In genomic region chr9:97811534-97812246, GRCh38 we compare ENCODE assay signal across 16 cellular contexts. TPM values are rescaled to one million over a fixed set of nuclear protein-coding genes. Genes with fewer than 3 reads are reported as not detected.
A peak's percentile ranks its signal among the peaks of the same experiment; 100 is the strongest.
DNase-seq lines count a peak whose midpoint lies in the region; ATAC-seq, FAIRE-seq and TF ChIP-seq lines count a peak whose summit lies in the region.
"Had no signal": no experiment of that assay in that cellular context is flagged by ENCODE, and none has a peak within 500 bp of the region (broad histone marks: within the 10 kb centered on the region; RNA-seq: fewer than 3 reads in every experiment).

No MANE protein-coding gene starts in this region.

- DNase-seq in stimulated activated naive CD8-positive, alpha-beta T cell treated with anti-CD3 and anti-CD28 coated beads, Interleukin-15, Interleukin-2, amounts not matched to agents 100 U/mL and 50 U/mL, for 24 hours = no peak
- DNase-seq in stimulated activated naive CD8-positive, alpha-beta T cell treated with anti-CD3 and anti-CD28 coated beads, Interleukin-15, amount 100 ng/mL, for 72 hours = no peak
- DNase-seq in RWPE1 (ENCODE audit: low spot score) (peak; percentile 71), fibroblast of lung (ENCODE audit: low read depth in 2 of 2) (peak; percentile 2 to 71), urothelium cell line (ENCODE audit: low spot score) (peak; percentile 83), NCI-H526 (lab: John Stamatoyannopoulos, UW) (no peak)
- no peak for DNase-seq in NK-92 treated with Interleukin-12 subunit alpha and Interleukin-12 subunit beta, amount 100 ng/mL, for 24 hours (lab: John Stamatoyannopoulos, UW)
- DNase-seq: activated CD8-positive, alpha-beta memory T cell treated with anti-CD3 and anti-CD28 coated beads for 24 hours; effector CD8-positive, alpha-beta T cell; naive B cell; NCI-H2029; T-helper 2 cell had no signal

- H4K20me1 ChIP-seq in fibroblast of lung (ENCODE audit: control insufficient read depth, extremely low read depth, insufficient read depth, low read length) = no peaks in the 10 kb centered on the region

- H3K4me3 ChIP-seq in fibroblast of lung (replicated peaks in 1 of 4; ENCODE audit: control extremely low read depth in 1 of 4, insufficient read depth in 1 of 4, low read depth in 3 of 4, low read length in 4 of 4) = no peak overlapping the region
- H3K4me3 ChIP-seq: skin epidermis had no signal

- peak; percentile 75 for FAIRE-seq in urothelium cell line (lab: Jason Lieb, UNC)

- no peaks in the 10 kb centered on the region for H3K9me3 ChIP-seq in fibroblast of lung (ENCODE audit: control insufficient read depth, insufficient read depth, low read depth, low read length)

- TF ChIP-seq CTCF in RWPE1 (conservative IDR thresholded peaks at IDR 0.05; ENCODE audit: low read depth) (no peak), fibroblast of lung (conservative IDR thresholded peaks at IDR 0.05 in 1 of 2, IDR thresholded peaks at IDR 0.05 in 1 of 2; ENCODE audit: low read depth in 1 of 2, low read length in 2 of 2) (no peak)

- no peaks in the 10 kb centered on the region for H3K27me3 ChIP-seq in fibroblast of lung (ENCODE audit: control insufficient read depth, insufficient read depth, low read length)

- H3K27ac ChIP-seq in RWPE1 (no peak overlapping the region), fibroblast of lung (ENCODE audit: insufficient read depth, low read length) (no peak overlapping the region)
- H3K27ac ChIP-seq: skin epidermis had no signal

- POLR2A ChIA-PET in RWPE1 (lab: Yijun Ruan, JAX; ENCODE audit: low non-redundant PET) = no interaction called here

- H3K9me3 Mint-ChIP-seq in stimulated activated naive CD8-positive, alpha-beta T cell treated with anti-CD3 and anti-CD28 coated beads, Interleukin-15, amount 100 ng/mL, for 72 hours = no peaks in the 10 kb centered on the region

- H3K27ac Mint-ChIP-seq in stimulated activated naive CD8-positive, alpha-beta T cell treated with anti-CD3 and anti-CD28 coated beads, Interleukin-15, amount 100 ng/mL, for 72 hours = no peak overlapping the region
- H3K27ac Mint-ChIP-seq: IgD-negative memory B cell had no signal

- no peak overlapping the region for H2AFZ ChIP-seq in fibroblast of lung (ENCODE audit: low read length)

- peaks cover 19% of the 10 kb centered on the region for H3K4me1 Mint-ChIP-seq in stimulated activated naive CD8-positive, alpha-beta T cell treated with anti-CD3 and anti-CD28 coated beads, Interleukin-15, amount 100 ng/mL, for 72 hours
- H3K4me1 Mint-ChIP-seq: IgD-negative memory B cell, naive B cell had no signal

- no peak overlapping the region for H3K4me2 ChIP-seq in fibroblast of lung (ENCODE audit: extremely low read depth, insufficient read depth, low read length)

- no peak overlapping the region for H3K9ac ChIP-seq in fibroblast of lung (ENCODE audit: insufficient read depth, low read length)

- peak; percentile 32 for ATAC-seq in stimulated activated naive CD8-positive, alpha-beta T cell treated with anti-CD3 and anti-CD28 coated beads, Interleukin-15, Interleukin-2, amounts not matched to agents 100 U/mL and 50 U/mL, for 24 hours
- ATAC-seq in stimulated activated naive CD8-positive, alpha-beta T cell treated with anti-CD3 and anti-CD28 coated beads, Interleukin-15, amount 100 ng/mL, for 72 hours = no peak
- ATAC-seq in GM21447 (IDR thresholded peaks at IDR 0.05; ENCODE audit: unreplicated experiment) = no peak

- H3K4me1 ChIP-seq in fibroblast of lung (ENCODE audit: control insufficient read depth, extremely low read depth, insufficient read depth, low read length) = no peaks in the 10 kb centered on the region

- H3K79me2 ChIP-seq in fibroblast of lung (ENCODE audit: control insufficient read depth, insufficient read depth, low read length) = no peaks in the 10 kb centered on the region

- no peak overlapping the region for H3K4me3 Mint-ChIP-seq in stimulated activated naive CD8-positive, alpha-beta T cell treated with anti-CD3 and anti-CD28 coated beads, Interleukin-15, amount 100 ng/mL, for 72 hours
- H3K4me3 Mint-ChIP-seq: IgD-negative memory B cell, naive B cell had no signal

- CTCF ChIA-PET in RWPE1 (lab: Yijun Ruan, JAX) = interaction anchor here (0.6 to 0.7 kb wide), 2 partner anchors 71 to 99 kb away, joined by 3 read pairs; no protein-coding TSS in a partner anchor

- H3K27me3 Mint-ChIP-seq in stimulated activated naive CD8-positive, alpha-beta T cell treated with anti-CD3 and anti-CD28 coated beads, Interleukin-15, amount 100 ng/mL, for 72 hours = peaks cover 7% of the 10 kb centered on the region
- H3K27me3 Mint-ChIP-seq: IgD-negative memory B cell had no signal

- no peaks in the 10 kb centered on the region for H3K36me3 ChIP-seq in fibroblast of lung (ENCODE audit: control insufficient read depth, insufficient read depth, low read length)

RNA-seq across cellular contexts. Expression of gene FOXE1, which starts 41.3 kb away (rescaled TPM):
- not detected in 2 replicates for total RNA-seq in fibroblast of lung
- polyA plus RNA-seq in fibroblast of lung = 0.01 and 2.0 TPM in 2 replicates
- 2.9 TPM in 1 of 2 replicates, not detected in the other for polyA plus RNA-seq in fibroblast of lung (2012)
- polyA minus RNA-seq in fibroblast of lung (ENCODE audit: low replicate concordance) = 2.1 TPM in 1 of 2 replicates, not detected in the other
- total RNA-seq: G401 had no signal
- polyA plus RNA-seq: IgD-negative memory B cell had no signal

Comparison
In these comparisons a context has a peak if more than half of its experiments do, and no peak if none do; other contexts are left out.
1. DNase-seq: peak in RWPE1 (single experiment), fibroblast of lung (2 of 2) and urothelium cell line (single experiment); none in stimulated activated naive CD8-positive, alpha-beta T cell treated with anti-CD3 and anti-CD28 coated beads, Interleukin-15, Interleukin-2, amounts not matched to agents 100 U/mL and 50 U/mL, for 24 hours (single experiment), stimulated activated naive CD8-positive, alpha-beta T cell treated with anti-CD3 and anti-CD28 coated beads, Interleukin-15, amount 100 ng/mL, for 72 hours (0 of 2), NK-92 treated with Interleukin-12 subunit alpha and Interleukin-12 subunit beta, amount 100 ng/mL, for 24 hours (single experiment) and NCI-H526 (0 of 2).